Comparison of ENCODE assay signal across 1 cellular context in the genomic region with DNA sequence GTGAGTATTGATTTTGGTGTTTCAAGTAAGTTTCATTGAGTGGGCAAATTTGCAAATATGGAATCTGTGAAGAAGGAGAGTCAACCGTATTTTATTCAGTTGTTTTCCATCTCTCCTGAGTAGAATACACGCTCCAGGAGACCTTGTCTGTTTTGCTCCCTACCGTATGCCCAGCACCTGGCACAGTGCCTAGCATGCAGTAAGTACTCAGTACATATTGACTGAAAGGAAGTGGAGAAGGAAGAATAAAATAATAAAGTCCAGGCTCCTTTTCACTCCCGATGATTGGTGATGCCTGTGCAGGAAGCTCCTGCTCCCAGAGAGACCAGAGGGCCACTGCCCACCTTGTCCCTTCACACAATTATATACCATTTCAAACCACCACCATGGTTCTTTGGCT.
TF ChIP-seq lines count a peak whose summit lies in the region.

No MANE protein-coding gene starts in this region.

TF ChIP-seq in HepG2, 621 proteins besides CTCF, POLR2A, EP300 and RAD21:
- no peak for TF ChIP-seq ZNF619 (CRISPR knock-in tag; IDR thresholded peaks at IDR 0.05)
- TF ChIP-seq FOSL1 (CRISPR knock-in tag; IDR thresholded peaks at IDR 0.05; ENCODE audit: borderline replicate concordance) = no peak
- TF ChIP-seq PLRG1 (conservative IDR thresholded peaks at IDR 0.05) = no peak
- TF ChIP-seq MED13 (CRISPR knock-in tag; IDR thresholded peaks at IDR 0.05) = no peak
- TF ChIP-seq ZBTB4 (CRISPR knock-in tag; IDR thresholded peaks at IDR 0.05; ENCODE audit: borderline replicate concordance) = no peak
- no peak for TF ChIP-seq ZBTB1 (CRISPR knock-in tag; IDR thresholded peaks at IDR 0.05; ENCODE audit: borderline replicate concordance)
- no peak for TF ChIP-seq GLMP (CRISPR knock-in tag; IDR thresholded peaks at IDR 0.05; ENCODE audit: borderline replicate concordance)
- TF ChIP-seq PAWR (CRISPR knock-in tag; IDR thresholded peaks at IDR 0.05; ENCODE audit: borderline replicate concordance) = no peak
